28 cellular contexts compared by ENCODE assay signal in genomic region chr15:32134777-32135307, GRCh38.
"Had no signal": no experiment of that assay in that cellular context is flagged by ENCODE, and none has a peak within 500 bp of the region (broad histone marks: within the 10 kb centered on the region; RNA-seq: fewer than 3 reads in every experiment).

No MANE protein-coding gene starts in this region.

- H3K36me3 ChIP-seq: ascending aorta, breast epithelium had no signal

- H3K4me2 ChIP-seq: PC-9 had no signal

- H3K9me3 ChIP-seq: ascending aorta, breast epithelium had no signal

- H3K27me3 Mint-ChIP-seq: activated CD4-positive, alpha-beta T cell treated with anti-CD3 and anti-CD28 coated beads, Interleukin-2, amount 10 ng/mL, durations not matched to agents 24 days and 14 days had no signal

- DNase-seq: activated CD4-positive, alpha-beta T cell treated with anti-CD3 and anti-CD28 coated beads, Interleukin-2, amount 10 ng/mL, durations not matched to agents 24 days and 14 days; activated CD4-positive, alpha-beta T cell treated with anti-CD3 and anti-CD28 coated beads, Interleukin-2, amount 50 U/mL, for 4 hours; activated CD8-positive, alpha-beta T cell treated with anti-CD3 and anti-CD28 coated beads for 36 hours; activated gamma-delta T cell; activated naive CD4-positive, alpha-beta T cell treated with Interleukin-2 at 50 U/mL for 16 hours; activated naive CD8-positive, alpha-beta T cell treated with anti-CD3 and anti-CD28 coated beads, Interleukin-2, amount 10 ng/mL, durations not matched to agents 7 days and 5 days; activated T-cell treated with anti-CD3 and anti-CD28 coated beads, Interleukin-2, amount 50 U/mL, for 24 hours; amygdala; NCI-H1092 treated with DMSO at 0.1 percent for 48 hours; NCI-H1417; NCI-H146; NCI-H187; NCI-H2029 treated with DMSO at 0.1 percent for 48 hours; NCI-H2107; NCI-H2171; NCI-H510A treated with DMSO at 0.1 percent for 48 hours; NK-92 treated with Interleukin-12 subunit alpha and Interleukin-12 subunit beta, amount 100 ng/mL, for 24 hours; PC-9; SIG-M5 had no signal

- H3K4me1 ChIP-seq: ascending aorta, breast epithelium had no signal

- H3K4me3 Mint-ChIP-seq: activated CD4-positive, alpha-beta T cell treated with anti-CD3 and anti-CD28 coated beads, Interleukin-2, amount 10 ng/mL, durations not matched to agents 24 days and 14 days; activated CD8-positive, alpha-beta T cell treated with anti-CD3 and anti-CD28 coated beads for 36 hours; activated naive CD4-positive, alpha-beta T cell treated with anti-CD3 and anti-CD28 coated beads, Interleukin-2, amount 50 U/mL, for 24 hours; activated naive CD8-positive, alpha-beta T cell treated with anti-CD3 and anti-CD28 coated beads, Interleukin-2, amount 10 ng/mL, durations not matched to agents 7 days and 5 days; activated T-cell treated with anti-CD3 and anti-CD28 coated beads, Interleukin-2, amount 50 U/mL, for 24 hours; T-helper 1 cell treated with Interleukin-12 subunit alpha and Interleukin-12 subunit beta and Interleukin-4 antibody, amounts not matched to agents 30 μg/mL and 1 μg/mL, for 36 hours; T-helper 2 cell treated with Interferon-gamma antibody and Interleukin-4, amounts not matched to agents 5 μg/mL and 100 μg/mL, for 36 hours had no signal

- H3K27ac Mint-ChIP-seq: activated CD4-positive, alpha-beta T cell treated with anti-CD3 and anti-CD28 coated beads, Interleukin-2, amount 10 ng/mL, durations not matched to agents 24 days and 14 days; activated CD8-positive, alpha-beta T cell treated with anti-CD3 and anti-CD28 coated beads for 36 hours; activated naive CD4-positive, alpha-beta T cell treated with anti-CD3 and anti-CD28 coated beads, Interleukin-2, amount 50 U/mL, for 24 hours; activated naive CD8-positive, alpha-beta T cell treated with anti-CD3 and anti-CD28 coated beads, Interleukin-2, amount 10 ng/mL, durations not matched to agents 7 days and 5 days; activated T-cell treated with anti-CD3 and anti-CD28 coated beads, Interleukin-2, amount 50 U/mL, for 24 hours; activated T-helper 2 cell treated with anti-CD3 and anti-CD28 coated beads, Interferon-gamma antibody, Interleukin-2, Interleukin-4, amounts not matched to agents 10 μg/mL and 5 μg/mL and 100 μg/mL, durations not matched to agents 14 hours and 24 hours and 36 hours; T-helper 1 cell treated with Interleukin-12 subunit alpha and Interleukin-12 subunit beta and Interleukin-4 antibody, amounts not matched to agents 30 μg/mL and 1 μg/mL, for 36 hours; T-helper 2 cell treated with Interferon-gamma antibody and Interleukin-4, amounts not matched to agents 5 μg/mL and 100 μg/mL, for 36 hours had no signal

- ATAC-seq: activated CD8-positive, alpha-beta T cell treated with anti-CD3 and anti-CD28 coated beads for 36 hours; K562; Right ventricle myocardium inferior had no signal

- H3K9me3 Mint-ChIP-seq: activated CD4-positive, alpha-beta T cell treated with anti-CD3 and anti-CD28 coated beads, Interleukin-2, amount 10 ng/mL, durations not matched to agents 24 days and 14 days; activated CD8-positive, alpha-beta T cell treated with anti-CD3 and anti-CD28 coated beads for 36 hours; activated naive CD4-positive, alpha-beta T cell treated with anti-CD3 and anti-CD28 coated beads, Interleukin-2, amount 50 U/mL, for 24 hours; activated naive CD8-positive, alpha-beta T cell treated with anti-CD3 and anti-CD28 coated beads, Interleukin-2, amount 10 ng/mL, durations not matched to agents 7 days and 5 days; activated T-cell treated with anti-CD3 and anti-CD28 coated beads, Interleukin-2, amount 50 U/mL, for 24 hours; activated T-helper 2 cell treated with anti-CD3 and anti-CD28 coated beads, Interferon-gamma antibody, Interleukin-2, Interleukin-4, amounts not matched to agents 10 μg/mL and 5 μg/mL and 100 μg/mL, durations not matched to agents 14 hours and 24 hours and 36 hours; T-helper 1 cell treated with Interleukin-12 subunit alpha and Interleukin-12 subunit beta and Interleukin-4 antibody, amounts not matched to agents 30 μg/mL and 1 μg/mL, for 36 hours; T-helper 2 cell treated with Interferon-gamma antibody and Interleukin-4, amounts not matched to agents 5 μg/mL and 100 μg/mL, for 36 hours had no signal

- H3K36me3 Mint-ChIP-seq: activated naive CD4-positive, alpha-beta T cell treated with anti-CD3 and anti-CD28 coated beads, Interleukin-2, amount 50 U/mL, for 24 hours; activated naive CD8-positive, alpha-beta T cell treated with anti-CD3 and anti-CD28 coated beads, Interleukin-2, amount 10 ng/mL, durations not matched to agents 7 days and 5 days had no signal

- H3K4me3 ChIP-seq: ascending aorta, breast epithelium, K562, PC-9 had no signal

- H3K27ac ChIP-seq: ascending aorta, breast epithelium, PC-9, RWPE1 had no signal

- H3K27me3 ChIP-seq: ascending aorta, breast epithelium had no signal

- H2AFZ ChIP-seq: PC-9 had no signal

- H3K4me1 Mint-ChIP-seq: activated CD4-positive, alpha-beta T cell treated with anti-CD3 and anti-CD28 coated beads, Interleukin-2, amount 10 ng/mL, durations not matched to agents 24 days and 14 days; activated naive CD4-positive, alpha-beta T cell treated with anti-CD3 and anti-CD28 coated beads, Interleukin-2, amount 50 U/mL, for 24 hours; activated naive CD8-positive, alpha-beta T cell treated with anti-CD3 and anti-CD28 coated beads, Interleukin-2, amount 10 ng/mL, durations not matched to agents 7 days and 5 days had no signal
